6 cellular contexts compared by ENCODE assay signal in genomic region chr22:37906364-37907008, GRCh38. TPM values are rescaled to one million over a fixed set of nuclear protein-coding genes. Genes with fewer than 3 reads are reported as not detected.
DNase-seq lines count a peak whose midpoint lies in the region; ATAC-seq and TF ChIP-seq lines count a peak whose summit lies in the region.

No MANE protein-coding gene starts in this region.

- no peaks in the 10 kb centered on the region for H3K27me3 Mint-ChIP-seq in CD4-positive, CD25-positive, alpha-beta regulatory T cell
- no peaks in the 10 kb centered on the region for H3K27me3 Mint-ChIP-seq in activated CD8-positive, alpha-beta memory T cell treated with anti-CD3 and anti-CD28 coated beads, Interleukin-2, amount 10 ng/mL, durations not matched to agents 7 days and 5 days
- H3K27me3 Mint-ChIP-seq in type B pancreatic cell, result no peaks in the 10 kb centered on the region

- H3K4me3 Mint-ChIP-seq in CD4-positive, CD25-positive, alpha-beta regulatory T cell, result peak overlapping the region; percentile 87 to 93 (median 90)
- peak overlapping the region; percentile 49 for H3K4me3 Mint-ChIP-seq in activated CD8-positive, alpha-beta memory T cell treated with anti-CD3 and anti-CD28 coated beads, Interleukin-2, amount 10 ng/mL, durations not matched to agents 7 days and 5 days
- peak overlapping the region; percentile 93 for H3K4me3 Mint-ChIP-seq in type B pancreatic cell

- peaks cover 4% of the 10 kb centered on the region for H3K36me3 Mint-ChIP-seq in CD4-positive, CD25-positive, alpha-beta regulatory T cell
- no peaks in the 10 kb centered on the region for H3K36me3 Mint-ChIP-seq in activated CD8-positive, alpha-beta memory T cell treated with anti-CD3 and anti-CD28 coated beads, Interleukin-2, amount 10 ng/mL, durations not matched to agents 7 days and 5 days
- H3K36me3 Mint-ChIP-seq in type B pancreatic cell, result peaks cover 12% of the 10 kb centered on the region

- CTCF ChIA-PET in activated CD8-positive, alpha-beta memory T cell treated with anti-CD3 and anti-CD28 coated beads, Interleukin-2, amount 10 ng/mL, durations not matched to agents 7 days and 5 days (lab: Charles Lee), result interaction anchor here (0.6 to 2.5 kb wide), 9 partner anchors 9 to 89 kb away, joined by 3 to 16 read pairs (median 7); partner anchors contain the start of genes C22orf23 and POLR2F

- H3K4me1 Mint-ChIP-seq in CD4-positive, CD25-positive, alpha-beta regulatory T cell, result peaks cover 0 to 38% (median 23%) of the 10 kb centered on the region in 4 donors
- H3K4me1 Mint-ChIP-seq in activated CD8-positive, alpha-beta memory T cell treated with anti-CD3 and anti-CD28 coated beads, Interleukin-2, amount 10 ng/mL, durations not matched to agents 7 days and 5 days, result peaks cover 24% of the 10 kb centered on the region
- peaks cover 41% of the 10 kb centered on the region for H3K4me1 Mint-ChIP-seq in type B pancreatic cell (ENCODE audit: unreplicated experiment)

- DNase-seq in CD4-positive, CD25-positive, alpha-beta regulatory T cell, result peak; percentile 31 to 44 (median 33)
- DNase-seq in activated CD8-positive, alpha-beta memory T cell treated with anti-CD3 and anti-CD28 coated beads, Interleukin-2, amount 10 ng/mL, durations not matched to agents 7 days and 5 days, result peak; percentile 61
- no peak for DNase-seq in type B pancreatic cell (ENCODE audit: extremely low spot score, unreplicated experiment)
- DNase-seq in NCI-H748 treated with DMSO at 0.1 percent for 48 hours (lab: John Stamatoyannopoulos, UW), result no peak

- no peaks in the 10 kb centered on the region for H3K27me3 ChIP-seq in CD4-positive, CD25-positive, alpha-beta regulatory T cell (ENCODE audit: control insufficient read depth, insufficient read depth, low read length)
- no peaks in the 10 kb centered on the region for H3K27me3 ChIP-seq in iPS-15b (ENCODE audit: control insufficient read depth, insufficient read depth, low read length)

- peaks cover 19% of the 10 kb centered on the region for H3K4me1 ChIP-seq in CD4-positive, CD25-positive, alpha-beta regulatory T cell (ENCODE audit: control insufficient read depth, insufficient read depth, low read length, poor library complexity, severe bottlenecking)
- peaks cover 11% of the 10 kb centered on the region for H3K4me1 ChIP-seq in iPS-15b (ENCODE audit: control insufficient read depth, insufficient read depth, low read length)

- peak overlapping the region; percentile 60 to 91 (median 90) for H3K27ac Mint-ChIP-seq in CD4-positive, CD25-positive, alpha-beta regulatory T cell
- peak overlapping the region; percentile 29 for H3K27ac Mint-ChIP-seq in activated CD8-positive, alpha-beta memory T cell treated with anti-CD3 and anti-CD28 coated beads, Interleukin-2, amount 10 ng/mL, durations not matched to agents 7 days and 5 days
- peak overlapping the region; percentile 92 for H3K27ac Mint-ChIP-seq in type B pancreatic cell

- H3K9me3 Mint-ChIP-seq in CD4-positive, CD25-positive, alpha-beta regulatory T cell, result no peaks in the 10 kb centered on the region
- no peaks in the 10 kb centered on the region for H3K9me3 Mint-ChIP-seq in activated CD8-positive, alpha-beta memory T cell treated with anti-CD3 and anti-CD28 coated beads, Interleukin-2, amount 10 ng/mL, durations not matched to agents 7 days and 5 days (ENCODE audit: low read depth)
- H3K9me3 Mint-ChIP-seq in type B pancreatic cell, result no peaks in the 10 kb centered on the region

- H3K9me3 ChIP-seq in CD4-positive, CD25-positive, alpha-beta regulatory T cell (ENCODE audit: control insufficient read depth in 2 of 2, low read length in 2 of 2), result no peaks in the 10 kb centered on the region
- no peaks in the 10 kb centered on the region for H3K9me3 ChIP-seq in iPS-15b (ENCODE audit: control insufficient read depth, insufficient read depth, low read length)

- ATAC-seq in CD4-positive, CD25-positive, alpha-beta regulatory T cell (ENCODE audit: low read depth in 2 of 2), result peak; percentile 16 to 26
- peak; percentile 27 for ATAC-seq in HG02610 (IDR thresholded peaks at IDR 0.05; ENCODE audit: unreplicated experiment)
- ATAC-seq in activated CD8-positive, alpha-beta memory T cell treated with anti-CD3 and anti-CD28 coated beads, Interleukin-2, amount 10 ng/mL, durations not matched to agents 7 days and 5 days, result peak; percentile 47

- no peak overlapping the region for H3K9ac ChIP-seq in iPS-15b (ENCODE audit: low read depth, low read length)

- no peak overlapping the region for H3K4me3 ChIP-seq in CD4-positive, CD25-positive, alpha-beta regulatory T cell (ENCODE audit: low read depth, low read length)
- peak overlapping the region; percentile 59 for H3K4me3 ChIP-seq in iPS-15b (ENCODE audit: low read depth, low read length)

- no peaks in the 10 kb centered on the region for H3K36me3 ChIP-seq in CD4-positive, CD25-positive, alpha-beta regulatory T cell (ENCODE audit: control insufficient read depth, insufficient read depth, low read length)
- H3K36me3 ChIP-seq in iPS-15b (ENCODE audit: control insufficient read depth, insufficient read depth, low read length), result no peaks in the 10 kb centered on the region

- TF ChIP-seq CTCF in type B pancreatic cell (conservative IDR thresholded peaks at IDR 0.05), result no peak

- peak overlapping the region; percentile 69 for H3K27ac ChIP-seq in CD4-positive, CD25-positive, alpha-beta regulatory T cell (ENCODE audit: insufficient read depth, low read length, poor library complexity, severe bottlenecking)

RNA-seq across cellular contexts. Expression of gene MICALL1, which starts 0.4 kb away (rescaled TPM):
- 25.2 TPM for total RNA-seq in CD4-positive, CD25-positive, alpha-beta regulatory T cell
- 1 to 10 TPM; 1.1 to 2.4 (median 1.7) TPM for polyA plus RNA-seq in CD4-positive, CD25-positive, alpha-beta regulatory T cell
- 10 to 100 TPM; 19.7 to 23.1 TPM for total RNA-seq in activated CD8-positive, alpha-beta memory T cell treated with anti-CD3 and anti-CD28 coated beads, Interleukin-2, amount 10 ng/mL, durations not matched to agents 7 days and 5 days
- 56.5 and 107 TPM in 2 replicates for total RNA-seq in type B pancreatic cell (ENCODE audit: low replicate concordance)

RNA-seq across cellular contexts. Expression of gene C22orf23, which starts 46.9 kb away (rescaled TPM):
- not detected for total RNA-seq in CD4-positive, CD25-positive, alpha-beta regulatory T cell
- polyA plus RNA-seq in CD4-positive, CD25-positive, alpha-beta regulatory T cell, result not detected
- total RNA-seq in activated CD8-positive, alpha-beta memory T cell treated with anti-CD3 and anti-CD28 coated beads, Interleukin-2, amount 10 ng/mL, durations not matched to agents 7 days and 5 days, result under 1 TPM in 1 of 2 experiments, not detected in 1; 0.21 TPM
- 0.64 and 0.70 TPM in 2 replicates for total RNA-seq in type B pancreatic cell (ENCODE audit: low replicate concordance)

RNA-seq across cellular contexts. Expression of gene POLR2F, which starts 47.0 kb away (rescaled TPM):
- total RNA-seq in CD4-positive, CD25-positive, alpha-beta regulatory T cell, result 34.5 TPM
- 100 to 1,000 TPM; 152 to 170 (median 157) TPM for polyA plus RNA-seq in CD4-positive, CD25-positive, alpha-beta regulatory T cell
- total RNA-seq in activated CD8-positive, alpha-beta memory T cell treated with anti-CD3 and anti-CD28 coated beads, Interleukin-2, amount 10 ng/mL, durations not matched to agents 7 days and 5 days, result 10 to 100 TPM; 77.4 to 81.0 TPM
- 92.0 and 99.6 TPM in 2 replicates for total RNA-seq in type B pancreatic cell (ENCODE audit: low replicate concordance)

RNA-seq across cellular contexts. Expression of gene EIF3L, which starts 57.3 kb away (rescaled TPM):
- 390 TPM for total RNA-seq in CD4-positive, CD25-positive, alpha-beta regulatory T cell
- 100 to 1,000 TPM; 267 to 354 (median 308) TPM for polyA plus RNA-seq in CD4-positive, CD25-positive, alpha-beta regulatory T cell
- 100 to 1,000 TPM; 218 to 370 TPM for total RNA-seq in activated CD8-positive, alpha-beta memory T cell treated with anti-CD3 and anti-CD28 coated beads, Interleukin-2, amount 10 ng/mL, durations not matched to agents 7 days and 5 days
- 578 and 740 TPM in 2 replicates for total RNA-seq in type B pancreatic cell (ENCODE audit: low replicate concordance)

Comparison
In these comparisons a context has a peak if more than half of its experiments do, and no peak if none do; other contexts are left out.
1. DNase-seq: peak in CD4-positive, CD25-positive, alpha-beta regulatory T cell (3 of 3) and activated CD8-positive, alpha-beta memory T cell treated with anti-CD3 and anti-CD28 coated beads, Interleukin-2, amount 10 ng/mL, durations not matched to agents 7 days and 5 days (single experiment); none in type B pancreatic cell (single experiment) and NCI-H748 treated with DMSO at 0.1 percent for 48 hours (single experiment).
2. H3K27ac Mint-ChIP-seq: peak in every context shown above with its lines; median percentile 92 in type B pancreatic cell; 90 in CD4-positive, CD25-positive, alpha-beta regulatory T cell; 29 in activated CD8-positive, alpha-beta memory T cell treated with anti-CD3 and anti-CD28 coated beads, Interleukin-2, amount 10 ng/mL, durations not matched to agents 7 days and 5 days.
3. Peak in every context shown above with its lines, with median percentiles within 50 percentile points of each other: ATAC-seq and H3K4me3 Mint-ChIP-seq.